In genomic region chr6:42138630-42139619, GRCh38 we compare ENCODE assay signal across 13 cellular contexts. TPM values are rescaled to one million over a fixed set of nuclear protein-coding genes. Genes with fewer than 3 reads are reported as not detected.
A peak's percentile ranks its signal among the peaks of the same experiment; 100 is the strongest.
DNase-seq lines count a peak whose midpoint lies in the region; ATAC-seq, FAIRE-seq and TF ChIP-seq lines count a peak whose summit lies in the region.
"Had no signal": no experiment of that assay in that cellular context is flagged by ENCODE, and none has a peak within 500 bp of the region (broad histone marks: within the 10 kb centered on the region; RNA-seq: fewer than 3 reads in every experiment).

No MANE protein-coding gene starts in this region.

- ATAC-seq in IMR-90 (ENCODE audit: low read depth) (peak; percentile 18; the same call in 1 of the 2 replicates), HepG2 (peak; percentile 2; the same call in 1 of the 3 replicates), GM21367 (IDR thresholded peaks at IDR 0.05; ENCODE audit: unreplicated experiment) (no peak), HG02588 (IDR thresholded peaks at IDR 0.05; ENCODE audit: unreplicated experiment) (no peak)

- TF ChIP-seq CTCF in AG04450 (IDR thresholded peaks at IDR 0.05; ENCODE audit: low read depth, low read length): no peak
- TF ChIP-seq CTCF in IMR-90 (conservative IDR thresholded peaks at IDR 0.05; ENCODE audit: low read depth, low read length): no peak
- no peak for TF ChIP-seq CTCF in HepG2 (CRISPR knock-in tag; IDR thresholded peaks at IDR 0.05)

- H3K4me1 ChIP-seq in IMR-90 (ENCODE audit: control insufficient read depth, insufficient read depth, low read length): peaks cover 24% of the 10 kb centered on the region
- peaks cover 76% of the 10 kb centered on the region for H3K4me1 ChIP-seq in HepG2 (ENCODE audit: insufficient read depth, low read length)

- H3K56ac ChIP-seq in IMR-90 (ENCODE audit: extremely low read depth, insufficient read depth, low read length): no peak overlapping the region

- 0 out of 3 replicates have a peak overlapping the region, but pooled peaks have one; percentile 15 for H2BK15ac ChIP-seq in IMR-90 (ENCODE audit: low read depth, low read length)

- peak overlapping the region; percentile 73 for H2AK5ac ChIP-seq in IMR-90 (ENCODE audit: low read depth, low read length)

- H3K9ac ChIP-seq in IMR-90 (ENCODE audit: low read depth, low read length) (peak overlapping the region; percentile 29; the same call in 1 of the 2 replicates), HepG2 (ENCODE audit: insufficient read depth, low read depth, low read length) (no peak overlapping the region)

- peaks cover 0 to 67% of the 10 kb centered on the region in 2 experiments; a peak in 2 of 4 replicates for H3K79me1 ChIP-seq in IMR-90 (ENCODE audit: low read depth in 1 of 2, low read length in 2 of 2)

- H4K8ac ChIP-seq in IMR-90 (ENCODE audit: low read depth in 2 of 2, low read length in 2 of 2): peak overlapping the region in 1 of 2 experiments; percentile 76; a peak in 1 of 4 replicates

- H3K79me2 ChIP-seq in HepG2 (ENCODE audit: insufficient read depth, low read length): no peaks in the 10 kb centered on the region

- H3K23ac ChIP-seq in IMR-90 (ENCODE audit: low read depth, low read length): peak overlapping the region; percentile 70; the same call in 1 of the 2 replicates

- TF ChIP-seq POLR2A in IMR-90 (IDR thresholded peaks at IDR 0.05; ENCODE audit: low read depth, low read length) (no peak), HepG2 (IDR thresholded peaks at IDR 0.05; ENCODE audit: insufficient read depth in 1 of 2, low read depth in 2 of 2, low read length in 2 of 2) (no peak)

- dilution Hi-C loops in IMR-90 (cut with HindIII; ENCODE audit: low sequenced_read_pairs, unreplicated experiment): no loop called here

- no peaks in the 10 kb centered on the region; the same call in 1 of the 2 replicates for H3K9me3 ChIP-seq in AG04450 (ENCODE audit: control insufficient read depth, insufficient read depth, low read length)
- H3K9me3 ChIP-seq in IMR-90 (ENCODE audit: control insufficient read depth, insufficient read depth, low read length): no peaks in the 10 kb centered on the region
- no peaks in the 10 kb centered on the region for H3K9me3 ChIP-seq in HepG2 (ENCODE audit: low read length)
- H3K9me3 ChIP-seq: thyroid gland had no signal

- H2AFZ ChIP-seq in IMR-90 (replicated peaks; ENCODE audit: low read length, poor library complexity) (peak overlapping the region; percentile 65), HepG2 (ENCODE audit: low read length) (no peak overlapping the region)

- DNase-seq in AG04450 (ENCODE audit: low read depth, low spot score): no peak
- peak; percentile 42 for DNase-seq in IMR-90
- DNase-seq in T47D (ENCODE audit: low read depth in 1 of 2, low spot score in 1 of 2): peak; percentile 41 to 88
- DNase-seq in HepG2 (ENCODE audit: low spot score): peak; percentile 77
- DNase-seq in stimulated activated CD4-positive, alpha-beta T cell treated with anti-CD3 and anti-CD28 coated beads, Interleukin-2, amount 100 ng/mL, for 48 hours: no peak
- DNase-seq in activated CD4-positive, alpha-beta T cell treated with anti-CD3 and anti-CD28 coated beads, Interleukin-2, amount 50 U/mL, for 4 hours: no peak
- DNase-seq: activated CD4-positive, alpha-beta memory T cell treated with anti-CD3 and anti-CD28 coated beads, Interleukin-2, amount 10 ng/mL, durations not matched to agents 7 days and 5 days; C1 segment of cervical spinal cord; NCI-H2107; thyroid gland had no signal

- WGBS in IMR-90 (ENCODE audit: extremely low coverage in 2 of 2, insufficient read length in 1 of 2), 2 experiments: 61% methylated on average over 3 of the region's 9 CpGs; no CpG with 5 or more reads in 1 of the 2 experiments
- WGBS in HepG2 (ENCODE audit: low lambda C conversion rate): 17% methylated on average over 9 of the region's 9 CpGs

- in situ Hi-C loops in IMR-90 (cut with MboI; ENCODE audit: low sequenced_read_pairs): no loop called here
- in situ Hi-C loops in T47D (cut with HindIII; ENCODE audit: low pct_unique_long_range_greater_than_20kb, low sequenced_read_pairs): no loop called here
- in situ Hi-C loops in HepG2 (cut with HindIII; ENCODE audit: extremely low pct_ligation_motif_present, low pct_unique_long_range_greater_than_20kb): no loop called here

- TF ChIP-seq RAD21 in IMR-90 (IDR thresholded peaks at IDR 0.05; ENCODE audit: low read length) (no peak), HepG2 (CRISPR knock-in tag; IDR thresholded peaks at IDR 0.05) (no peak)

- intact Hi-C loops in IMR-90 (cut with micrococcal nuclease): no loop called here
- intact Hi-C loops in HepG2 (cut with micrococcal nuclease; ENCODE audit: unreplicated experiment): no loop called here

- H4K5ac ChIP-seq in IMR-90 (ENCODE audit: low read depth, low read length): peak overlapping the region; percentile 33; the same call in 1 of the 2 replicates

- peak overlapping the region; percentile 55 for H4K91ac ChIP-seq in IMR-90 (ENCODE audit: insufficient read depth, low read depth, low read length)

- TF ChIP-seq EP300 in HepG2 (IDR thresholded peaks at IDR 0.05; ENCODE audit: low read depth in 2 of 2, low read length in 2 of 2) (no peak), HepG2 (CRISPR knock-in tag; IDR thresholded peaks at IDR 0.05; ENCODE audit: borderline replicate concordance) (no peak)

- no peaks in the 10 kb centered on the region for H3K27me3 ChIP-seq in AG04450 (ENCODE audit: control insufficient read depth, insufficient read depth, low read length)
- no peaks in the 10 kb centered on the region for H3K27me3 ChIP-seq in IMR-90 (ENCODE audit: control insufficient read depth, insufficient read depth, low read length)
- H3K27me3 ChIP-seq in HepG2 (ENCODE audit: control insufficient read depth in 1 of 2, insufficient read depth in 2 of 2, low read length in 2 of 2): no peaks in the 10 kb centered on the region; a peak in 1 of 5 replicates
- H3K27me3 ChIP-seq: thyroid gland had no signal

- no peak for FAIRE-seq in HepG2 (lab: Jason Lieb, UNC)

- peaks cover 29% of the 10 kb centered on the region for H3K9me1 ChIP-seq in IMR-90 (ENCODE audit: insufficient read depth, low read length)

- CTCF ChIA-PET in AG04450 (lab: Charles Lee): interaction anchor here (0.8 to 1.1 kb wide), 4 partner anchors 34 to 409 kb away, joined by 3 to 4 read pairs (median 4); no protein-coding TSS in a partner anchor
- CTCF ChIA-PET in IMR-90 (lab: Yijun Ruan, JAX): interaction anchor here (1.1 kb wide), 1 partner anchor 15 kb away, joined by 3 read pairs; no protein-coding TSS in a partner anchor
- CTCF ChIA-PET in HepG2 (lab: Yijun Ruan, JAX; ENCODE audit: low intra/inter-chr PET ratio, low total read pairs): no interaction called here

- H3K4ac ChIP-seq in IMR-90 (ENCODE audit: low read depth, low read length): peak overlapping the region; percentile 91

- H3K4me3 ChIP-seq in AG04450 (ENCODE audit: low read depth, low read length): no peak overlapping the region
- no peak overlapping the region for H3K4me3 ChIP-seq in IMR-90 (ENCODE audit: insufficient read depth, low read depth, low read length)
- H3K4me3 ChIP-seq in HepG2 (replicated peaks in 1 of 3; ENCODE audit: insufficient read depth in 1 of 3, low read depth in 2 of 3, low read length in 3 of 3): no peak overlapping the region
- H3K4me3 ChIP-seq: thyroid gland had no signal

- no peak overlapping the region for H3K4me2 ChIP-seq in IMR-90 (ENCODE audit: low read depth, low read length)
- H3K4me2 ChIP-seq in HepG2 (ENCODE audit: low read depth, low read length): peak overlapping the region; percentile 51

- H4K20me1 ChIP-seq in IMR-90 (ENCODE audit: insufficient read depth, low read length) (no peaks in the 10 kb centered on the region), HepG2 (ENCODE audit: insufficient read depth, low read length) (no peaks in the 10 kb centered on the region)

- H3K36me3 ChIP-seq in IMR-90 (ENCODE audit: control insufficient read depth, insufficient read depth, low read length) (no peaks in the 10 kb centered on the region), HepG2 (replicated peaks in 1 of 2; ENCODE audit: control insufficient read depth in 1 of 2, insufficient read depth in 2 of 2, low read length in 2 of 2) (no peaks in the 10 kb centered on the region)
- H3K36me3 ChIP-seq: thyroid gland had no signal

- peak overlapping the region; percentile 87 for H2BK120ac ChIP-seq in IMR-90 (ENCODE audit: low read depth, low read length)

- H3K27ac ChIP-seq in AG04450 (ENCODE audit: low read depth, low read length): peak overlapping the region; percentile 33
- peak overlapping the region; percentile 56 for H3K27ac ChIP-seq in IMR-90 (ENCODE audit: insufficient read depth, low read length)
- no peak overlapping the region for H3K27ac ChIP-seq in HepG2 (ENCODE audit: extremely low read length, insufficient read depth, low read length)

- peak overlapping the region; percentile 85 for H3K14ac ChIP-seq in IMR-90 (replicated peaks; ENCODE audit: low read depth, low read length)

- H2AK9ac ChIP-seq in IMR-90 (replicated peaks; ENCODE audit: low read depth, low read length, poor library complexity): peak overlapping the region; percentile 20

- H2BK5ac ChIP-seq in IMR-90 (ENCODE audit: low read depth, low read length, poor library complexity, severe bottlenecking): peak overlapping the region; percentile 56

- peak overlapping the region; percentile 66 for H2BK20ac ChIP-seq in IMR-90 (ENCODE audit: low read depth, low read length)

- BruUV-seq in IMR-90 (replicated peaks; lab: Mats Ljungman, UMichigan): no TSS peak
- no TSS peak for BruUV-seq in HepG2 (replicated peaks; lab: Mats Ljungman, UMichigan)

- H3K18ac ChIP-seq in IMR-90 (ENCODE audit: low read depth, low read length): no peak overlapping the region

- POLR2A ChIA-PET in AG04450 (lab: Yijun Ruan, JAX): interaction anchor here (0.7 to 1.4 kb wide), 2 partner anchors 20 to 314 kb away, joined by 3 to 8 read pairs; no protein-coding TSS in a partner anchor
- POLR2A ChIA-PET in IMR-90 (lab: Charles Lee; ENCODE audit: unreplicated experiment): no interaction called here
- POLR2A ChIA-PET in HepG2 (lab: Yijun Ruan, JAX): interaction anchor here (0.8 to 4.1 kb wide), 6 partner anchors 28 to 88 kb away, joined by 3 to 34 read pairs (median 14); partner anchors contain the start of gene TAF8

RNA-seq across cellular contexts. Expression of gene C6orf132, which starts 3.5 kb away (rescaled TPM):
- polyA plus RNA-seq in AG04450 (2011; rRNA removed) (0.68 and 1.1 TPM in 2 replicates), IMR-90 (2012; rRNA removed) (1.7 and 1.8 TPM in 2 replicates), HepG2 (2011; rRNA removed) (0.78 and 0.85 TPM in 2 replicates)
- 0.52 and 1.2 TPM in 2 replicates for polyA minus RNA-seq in AG04450 (2011; rRNA and poly(A)+ RNA removed)
- total RNA-seq in IMR-90 (2012; rRNA removed) (0.72 and 1.1 TPM in 2 replicates), HepG2 (2016; rRNA removed; fragmentation: Illumina TruSeq; extraction: Trizol) (1.5 and 3.0 TPM in 2 replicates)
- 1.6 and 1.7 TPM in 2 replicates for polyA plus RNA-seq in IMR-90 (2012; cell fraction: cytosol; rRNA removed)
- polyA plus RNA-seq in IMR-90 (2012; cell fraction: nucleus; rRNA removed; ENCODE audit: low replicate concordance): 3.0 and 3.3 TPM in 2 replicates
- 3.8 and 6.3 TPM in 2 replicates for total RNA-seq in HepG2 (2016; cell fraction: cytosol; rRNA removed; fragmentation: Illumina TruSeq; extraction: Trizol; ENCODE audit: low read depth)
- 1.5 and 2.5 TPM in 2 replicates for total RNA-seq in HepG2 (2016; cell fraction: insoluble cytoplasmic fraction; rRNA removed; fragmentation: Illumina TruSeq; extraction: Trizol)
- total RNA-seq in HepG2 (2016; cell fraction: membrane; rRNA removed; fragmentation: Illumina TruSeq; extraction: Trizol): 5.3 and 6.4 TPM in 2 replicates
- total RNA-seq in HepG2 (2016; cell fraction: nucleus; rRNA removed; fragmentation: Illumina TruSeq; extraction: Trizol): 0.78 and 1.4 TPM in 2 replicates
- polyA plus RNA-seq in HepG2 (2011; cell fraction: cytosol; rRNA removed): 0.46 and 0.76 TPM in 2 replicates
- 0.88 and 1.0 TPM in 2 replicates for polyA plus RNA-seq in HepG2 (2011; cell fraction: nucleus; rRNA removed)
- polyA plus RNA-seq in HepG2 (2012): 0.83 and 1.1 TPM in 2 replicates
- 7.0 and 9.3 TPM in 2 replicates for polyA plus RNA-seq in HepG2 (2016; cell fraction: cytosol; fragmentation: Illumina TruSeq; extraction: Trizol; ENCODE audit: low read depth)
- 1.6 and 3.8 TPM in 2 replicates for polyA plus RNA-seq in HepG2 (2016; cell fraction: insoluble cytoplasmic fraction; fragmentation: Illumina TruSeq; extraction: Trizol; ENCODE audit: low read depth)
- 6.1 and 6.6 TPM in 2 replicates for polyA plus RNA-seq in HepG2 (2016; cell fraction: membrane; fragmentation: Illumina TruSeq; extraction: Trizol; ENCODE audit: low read depth)
- polyA plus RNA-seq in HepG2 (2016; cell fraction: nucleus; fragmentation: Illumina TruSeq; extraction: Trizol; ENCODE audit: insufficient read depth, low read depth): 1.1 and 1.6 TPM in 2 replicates
- 0.30 and 0.56 TPM in 2 replicates for polyA minus RNA-seq in HepG2 (2011; rRNA and poly(A)+ RNA removed; ENCODE audit: low replicate concordance)
- 0.97 TPM in 1 of 2 replicates, not detected in the other for polyA minus RNA-seq in HepG2 (2011; cell fraction: cytosol; rRNA and poly(A)+ RNA removed)
- polyA minus RNA-seq in HepG2 (2011; cell fraction: nucleus; rRNA and poly(A)+ RNA removed): 0.50 and 0.64 TPM in 2 replicates
- total RNA-seq: pulmonary artery endothelial cell had no signal

RNA-seq across cellular contexts. Expression of gene GUCA1A, which starts 34.2 kb away (rescaled TPM):
- polyA plus RNA-seq in AG04450 (2011; rRNA removed): 1.5 and 1.9 TPM in 2 replicates
- 0.26 and 0.87 TPM in 2 replicates for polyA minus RNA-seq in AG04450 (2011; rRNA and poly(A)+ RNA removed)
- under 0.01 and 0.18 TPM in 2 replicates for total RNA-seq in IMR-90 (2012; rRNA removed)
- polyA plus RNA-seq in IMR-90 (2012; rRNA removed): 0.32 and 0.34 TPM in 2 replicates
- 0.50 and 0.60 TPM in 2 replicates for polyA plus RNA-seq in IMR-90 (2012; cell fraction: cytosol; rRNA removed)
- 0.12 and 0.18 TPM in 2 replicates for polyA plus RNA-seq in IMR-90 (2012; cell fraction: nucleus; rRNA removed; ENCODE audit: low replicate concordance)
- not detected in 2 replicates for total RNA-seq in HepG2 (2016; rRNA removed; fragmentation: Illumina TruSeq; extraction: Trizol)
- not detected in 2 replicates for total RNA-seq in HepG2 (2016; cell fraction: cytosol; rRNA removed; fragmentation: Illumina TruSeq; extraction: Trizol; ENCODE audit: low read depth)
- total RNA-seq in HepG2 (2016; cell fraction: insoluble cytoplasmic fraction; rRNA removed; fragmentation: Illumina TruSeq; extraction: Trizol): not detected in 2 replicates
- total RNA-seq in HepG2 (2016; cell fraction: membrane; rRNA removed; fragmentation: Illumina TruSeq; extraction: Trizol): not detected in 2 replicates
- not detected in 2 replicates for total RNA-seq in HepG2 (2016; cell fraction: nucleus; rRNA removed; fragmentation: Illumina TruSeq; extraction: Trizol)
- polyA plus RNA-seq in HepG2 (2011; rRNA removed): not detected in 2 replicates
- polyA plus RNA-seq in HepG2 (2011; cell fraction: cytosol; rRNA removed): not detected in 2 replicates
- polyA plus RNA-seq in HepG2 (2011; cell fraction: nucleus; rRNA removed): not detected in 2 replicates
- polyA plus RNA-seq in HepG2 (2012): not detected in 2 replicates
- not detected in 2 replicates for polyA plus RNA-seq in HepG2 (2016; cell fraction: cytosol; fragmentation: Illumina TruSeq; extraction: Trizol; ENCODE audit: low read depth)
- polyA plus RNA-seq in HepG2 (2016; cell fraction: insoluble cytoplasmic fraction; fragmentation: Illumina TruSeq; extraction: Trizol; ENCODE audit: low read depth): not detected in 2 replicates
- polyA plus RNA-seq in HepG2 (2016; cell fraction: membrane; fragmentation: Illumina TruSeq; extraction: Trizol; ENCODE audit: low read depth): not detected in 2 replicates
- not detected in 2 replicates for polyA plus RNA-seq in HepG2 (2016; cell fraction: nucleus; fragmentation: Illumina TruSeq; extraction: Trizol; ENCODE audit: insufficient read depth, low read depth)
- not detected in 2 replicates for polyA minus RNA-seq in HepG2 (2011; rRNA and poly(A)+ RNA removed; ENCODE audit: low replicate concordance)
- polyA minus RNA-seq in HepG2 (2011; cell fraction: cytosol; rRNA and poly(A)+ RNA removed): not detected in 2 replicates
- not detected in 2 replicates for polyA minus RNA-seq in HepG2 (2011; cell fraction: nucleus; rRNA and poly(A)+ RNA removed)
- total RNA-seq: activated CD4-positive, alpha-beta memory T cell treated with anti-CD3 and anti-CD28 coated beads, Interleukin-2, amount 10 ng/mL, durations not matched to agents 7 days and 5 days; pulmonary artery endothelial cell; thyroid gland had no signal

RNA-seq across cellular contexts. Expression of gene GUCA1B, which starts 55.8 kb away (rescaled TPM):
- polyA plus RNA-seq in AG04450 (2011; rRNA removed) (0.21 and 0.40 TPM in 2 replicates), IMR-90 (2012; rRNA removed) (0.60 and 1.0 TPM in 2 replicates), HepG2 (2011; rRNA removed) (0.58 and 0.74 TPM in 2 replicates)
- polyA minus RNA-seq in AG04450 (2011; rRNA and poly(A)+ RNA removed): 0.39 and 0.46 TPM in 2 replicates
- total RNA-seq in IMR-90 (2012; rRNA removed) (under 0.01 and 0.18 TPM in 2 replicates), HepG2 (2016; rRNA removed; fragmentation: Illumina TruSeq; extraction: Trizol) (0.31 and 0.75 TPM in 2 replicates)
- polyA plus RNA-seq in IMR-90 (2012; cell fraction: cytosol; rRNA removed): 0.21 and 0.42 TPM in 2 replicates
- 0.94 and 1.4 TPM in 2 replicates for polyA plus RNA-seq in IMR-90 (2012; cell fraction: nucleus; rRNA removed; ENCODE audit: low replicate concordance)
- not detected in 2 replicates for total RNA-seq in HepG2 (2016; cell fraction: cytosol; rRNA removed; fragmentation: Illumina TruSeq; extraction: Trizol; ENCODE audit: low read depth)
- total RNA-seq in HepG2 (2016; cell fraction: insoluble cytoplasmic fraction; rRNA removed; fragmentation: Illumina TruSeq; extraction: Trizol): 0.22 and 0.26 TPM in 2 replicates
- total RNA-seq in HepG2 (2016; cell fraction: membrane; rRNA removed; fragmentation: Illumina TruSeq; extraction: Trizol): 0.28 TPM in 1 of 2 replicates, not detected in the other
- total RNA-seq in HepG2 (2016; cell fraction: nucleus; rRNA removed; fragmentation: Illumina TruSeq; extraction: Trizol): 0.34 and 0.47 TPM in 2 replicates
- polyA plus RNA-seq in HepG2 (2011; cell fraction: cytosol; rRNA removed): 0.23 and 0.40 TPM in 2 replicates
- polyA plus RNA-seq in HepG2 (2011; cell fraction: nucleus; rRNA removed): 2.1 and 2.6 TPM in 2 replicates
- polyA plus RNA-seq in HepG2 (2012): 0.72 and 1.5 TPM in 2 replicates
- not detected in 2 replicates for polyA plus RNA-seq in HepG2 (2016; cell fraction: cytosol; fragmentation: Illumina TruSeq; extraction: Trizol; ENCODE audit: low read depth)
- 0.38 and 0.50 TPM in 2 replicates for polyA plus RNA-seq in HepG2 (2016; cell fraction: insoluble cytoplasmic fraction; fragmentation: Illumina TruSeq; extraction: Trizol; ENCODE audit: low read depth)
- 0.17 and 0.26 TPM in 2 replicates for polyA plus RNA-seq in HepG2 (2016; cell fraction: membrane; fragmentation: Illumina TruSeq; extraction: Trizol; ENCODE audit: low read depth)
- 0.89 and 2.5 TPM in 2 replicates for polyA plus RNA-seq in HepG2 (2016; cell fraction: nucleus; fragmentation: Illumina TruSeq; extraction: Trizol; ENCODE audit: insufficient read depth, low read depth)
- 0.19 and 0.26 TPM in 2 replicates for polyA minus RNA-seq in HepG2 (2011; rRNA and poly(A)+ RNA removed; ENCODE audit: low replicate concordance)
- not detected in 2 replicates for polyA minus RNA-seq in HepG2 (2011; cell fraction: cytosol; rRNA and poly(A)+ RNA removed)
- 0.90 and 0.99 TPM in 2 replicates for polyA minus RNA-seq in HepG2 (2011; cell fraction: nucleus; rRNA and poly(A)+ RNA removed)

Comparison
In these comparisons a context has a peak if more than half of its experiments do, and no peak if none do; other contexts are left out.
1. DNase-seq: peak in IMR-90 (single experiment), T47D (2 of 2) and HepG2 (single experiment); none in AG04450 (single experiment), stimulated activated CD4-positive, alpha-beta T cell treated with anti-CD3 and anti-CD28 coated beads, Interleukin-2, amount 100 ng/mL, for 48 hours (0 of 2) and activated CD4-positive, alpha-beta T cell treated with anti-CD3 and anti-CD28 coated beads, Interleukin-2, amount 50 U/mL, for 4 hours (0 of 2).
2. ATAC-seq: peak in IMR-90 (single experiment) and HepG2 (single experiment); none in GM21367 (single experiment) and HG02588 (single experiment).